ENCODE assay signal across 1 cellular context in the genomic region with DNA sequence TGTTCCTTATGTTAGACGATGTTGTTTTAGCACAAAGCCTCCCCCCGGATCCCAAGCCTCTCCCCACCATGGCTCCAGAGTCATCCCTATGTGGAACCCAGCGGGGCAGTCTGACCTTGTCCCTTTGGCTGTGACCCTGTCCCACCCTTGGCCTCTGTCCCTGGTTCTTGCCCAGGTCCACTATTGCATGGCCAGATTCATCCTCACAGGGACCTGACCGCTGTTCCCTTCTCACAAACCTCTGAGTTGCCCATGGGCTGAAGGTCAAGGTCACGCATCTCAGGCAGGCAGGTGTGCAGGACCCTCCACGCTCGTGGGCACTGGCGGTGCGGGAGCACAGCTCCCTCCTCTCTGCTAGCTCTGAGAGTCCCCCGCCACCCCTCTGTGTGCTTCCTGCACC.
TF ChIP-seq lines count a peak whose summit lies in the region.

No MANE protein-coding gene starts in this region.

TF ChIP-seq in WTC11, 78 proteins besides CTCF, POLR2A, EP300 and RAD21 (continued from another document):
- TF ChIP-seq ARID4B (CRISPR knock-in tag; IDR thresholded peaks at IDR 0.05; ENCODE audit: borderline replicate concordance), result no peak
- no peak for TF ChIP-seq ZBTB43 (CRISPR knock-in tag; IDR thresholded peaks at IDR 0.05)
- no peak for TF ChIP-seq CDX4 (CRISPR knock-in tag; IDR thresholded peaks at IDR 0.05; ENCODE audit: borderline replicate concordance)
- TF ChIP-seq ZNF416 (CRISPR knock-in tag; IDR thresholded peaks at IDR 0.05), result no peak
- no peak for TF ChIP-seq TEAD1 (CRISPR knock-in tag; IDR thresholded peaks at IDR 0.05)
- TF ChIP-seq, protein P1, sequence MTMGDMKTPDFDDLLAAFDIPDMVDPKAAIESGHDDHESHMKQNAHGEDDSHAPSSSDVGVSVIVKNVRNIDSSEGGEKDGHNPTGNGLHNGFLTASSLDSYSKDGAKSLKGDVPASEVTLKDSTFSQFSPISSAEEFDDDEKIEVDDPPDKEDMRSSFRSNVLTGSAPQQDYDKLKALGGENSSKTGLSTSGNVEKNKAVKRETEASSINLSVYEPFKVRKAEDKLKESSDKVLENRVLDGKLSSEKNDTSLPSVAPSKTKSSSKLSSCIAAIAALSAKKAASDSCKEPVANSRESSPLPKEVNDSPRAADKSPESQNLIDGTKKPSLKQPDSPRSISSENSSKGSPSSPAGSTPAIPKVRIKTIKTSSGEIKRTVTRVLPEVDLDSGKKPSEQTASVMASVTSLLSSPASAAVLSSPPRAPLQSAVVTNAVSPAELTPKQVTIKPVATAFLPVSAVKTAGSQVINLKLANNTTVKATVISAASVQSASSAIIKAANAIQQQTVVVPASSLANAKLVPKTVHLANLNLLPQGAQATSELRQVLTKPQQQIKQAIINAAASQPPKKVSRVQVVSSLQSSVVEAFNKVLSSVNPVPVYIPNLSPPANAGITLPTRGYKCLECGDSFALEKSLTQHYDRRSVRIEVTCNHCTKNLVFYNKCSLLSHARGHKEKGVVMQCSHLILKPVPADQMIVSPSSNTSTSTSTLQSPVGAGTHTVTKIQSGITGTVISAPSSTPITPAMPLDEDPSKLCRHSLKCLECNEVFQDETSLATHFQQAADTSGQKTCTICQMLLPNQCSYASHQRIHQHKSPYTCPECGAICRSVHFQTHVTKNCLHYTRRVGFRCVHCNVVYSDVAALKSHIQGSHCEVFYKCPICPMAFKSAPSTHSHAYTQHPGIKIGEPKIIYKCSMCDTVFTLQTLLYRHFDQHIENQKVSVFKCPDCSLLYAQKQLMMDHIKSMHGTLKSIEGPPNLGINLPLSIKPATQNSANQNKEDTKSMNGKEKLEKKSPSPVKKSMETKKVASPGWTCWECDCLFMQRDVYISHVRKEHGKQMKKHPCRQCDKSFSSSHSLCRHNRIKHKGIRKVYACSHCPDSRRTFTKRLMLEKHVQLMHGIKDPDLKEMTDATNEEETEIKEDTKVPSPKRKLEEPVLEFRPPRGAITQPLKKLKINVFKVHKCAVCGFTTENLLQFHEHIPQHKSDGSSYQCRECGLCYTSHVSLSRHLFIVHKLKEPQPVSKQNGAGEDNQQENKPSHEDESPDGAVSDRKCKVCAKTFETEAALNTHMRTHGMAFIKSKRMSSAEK (CRISPR knock-in tag; IDR thresholded peaks at IDR 0.05; ENCODE audit: borderline replicate concordance), result no peak
- TF ChIP-seq, protein P2, sequence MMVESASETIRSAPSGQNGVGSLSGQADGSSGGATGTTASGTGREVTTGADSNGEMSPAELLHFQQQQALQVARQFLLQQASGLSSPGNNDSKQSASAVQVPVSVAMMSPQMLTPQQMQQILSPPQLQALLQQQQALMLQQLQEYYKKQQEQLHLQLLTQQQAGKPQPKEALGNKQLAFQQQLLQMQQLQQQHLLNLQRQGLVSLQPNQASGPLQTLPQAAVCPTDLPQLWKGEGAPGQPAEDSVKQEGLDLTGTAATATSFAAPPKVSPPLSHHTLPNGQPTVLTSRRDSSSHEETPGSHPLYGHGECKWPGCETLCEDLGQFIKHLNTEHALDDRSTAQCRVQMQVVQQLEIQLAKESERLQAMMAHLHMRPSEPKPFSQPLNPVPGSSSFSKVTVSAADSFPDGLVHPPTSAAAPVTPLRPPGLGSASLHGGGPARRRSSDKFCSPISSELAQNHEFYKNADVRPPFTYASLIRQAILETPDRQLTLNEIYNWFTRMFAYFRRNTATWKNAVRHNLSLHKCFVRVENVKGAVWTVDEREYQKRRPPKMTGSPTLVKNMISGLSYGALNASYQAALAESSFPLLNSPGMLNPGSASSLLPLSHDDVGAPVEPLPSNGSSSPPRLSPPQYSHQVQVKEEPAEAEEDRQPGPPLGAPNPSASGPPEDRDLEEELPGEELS (CRISPR knock-in tag; IDR thresholded peaks at IDR 0.05), result no peak
- no peak for TF ChIP-seq ZNF512 (CRISPR knock-in tag; IDR thresholded peaks at IDR 0.05; ENCODE audit: borderline replicate concordance)
- no peak for TF ChIP-seq E2F4 (CRISPR knock-in tag; IDR thresholded peaks at IDR 0.05; ENCODE audit: borderline replicate concordance, low read depth)
- TF ChIP-seq RORB (CRISPR knock-in tag; IDR thresholded peaks at IDR 0.05), result no peak
- TF ChIP-seq PRRX2 (CRISPR knock-in tag; IDR thresholded peaks at IDR 0.05), result no peak
